ENCODE assay signal across 17 cellular contexts in genomic region chr2:10469301-10469700, GRCh38.
"Had no signal": no experiment of that assay in that cellular context is flagged by ENCODE, and none has a peak within 500 bp of the region (broad histone marks: within the 10 kb centered on the region; RNA-seq: fewer than 3 reads in every experiment).

No MANE protein-coding gene starts in this region.

- H3K4me3 ChIP-seq: dorsolateral prefrontal cortex, gastrocnemius medialis, left lung, lower lobe of right lung, testis, tibial nerve had no signal

- H3K4me1 Mint-ChIP-seq: immature natural killer cell, memory B cell had no signal

- H3K27me3 ChIP-seq: dorsolateral prefrontal cortex, gastrocnemius medialis, left lung, testis, tibial nerve had no signal

- H3K36me3 Mint-ChIP-seq: immature natural killer cell; memory B cell; natural killer cell treated with Interleukin-12 subunit alpha and Interleukin-12 subunit beta and Interleukin-15 and Interleukin-18, amount 100 ng/mL, for 72 hours had no signal

- H3K27ac Mint-ChIP-seq: memory B cell; natural killer cell treated with Interleukin-12 subunit alpha and Interleukin-12 subunit beta and Interleukin-15 and Interleukin-18, amount 100 ng/mL, for 72 hours; stimulated activated naive CD8-positive, alpha-beta T cell treated with anti-CD3 and anti-CD28 coated beads, Interleukin-15, Interleukin-2, amounts not matched to agents 100 ng/mL and 50 ng/mL, for 24 hours had no signal

- H3K9me3 ChIP-seq: gastrocnemius medialis, left lung, lower lobe of right lung, testis, tibial nerve had no signal

- H3K4me3 Mint-ChIP-seq: immature natural killer cell; memory B cell; natural killer cell treated with Interleukin-12 subunit alpha and Interleukin-12 subunit beta and Interleukin-15 and Interleukin-18, amount 100 ng/mL, for 72 hours; stimulated activated naive CD8-positive, alpha-beta T cell treated with anti-CD3 and anti-CD28 coated beads, Interleukin-15, Interleukin-2, amounts not matched to agents 100 ng/mL and 50 ng/mL, for 24 hours had no signal

- ATAC-seq: gastrocnemius medialis; left lung; lower lobe of right lung; natural killer cell treated with Interleukin-12 subunit alpha and Interleukin-12 subunit beta and Interleukin-15 and Interleukin-18, amount 100 ng/mL, for 72 hours had no signal

- H3K4me1 ChIP-seq: gastrocnemius medialis, left lung, lower lobe of right lung, testis, tibial nerve had no signal

- H3K36me3 ChIP-seq: gastrocnemius medialis, left lung, lower lobe of right lung, tibial nerve had no signal

- DNase-seq: caudate nucleus; cortex of kidney; effector CD8-positive, alpha-beta T cell; gastrocnemius medialis; glutamatergic neuron; immature natural killer cell; lower lobe of right lung; midbrain; small intestine; stimulated activated CD4-positive, alpha-beta T cell treated with anti-CD3 and anti-CD28 coated beads, Interleukin-2, amount 100 ng/mL, for 48 hours; testis had no signal

- H3K27ac ChIP-seq: dorsolateral prefrontal cortex, gastrocnemius medialis, left lung, lower lobe of right lung, testis, tibial nerve had no signal

- H3K9me3 Mint-ChIP-seq: immature natural killer cell; memory B cell; natural killer cell treated with Interleukin-12 subunit alpha and Interleukin-12 subunit beta and Interleukin-15 and Interleukin-18, amount 100 ng/mL, for 72 hours; stimulated activated naive CD8-positive, alpha-beta T cell treated with anti-CD3 and anti-CD28 coated beads, Interleukin-15, Interleukin-2, amounts not matched to agents 100 ng/mL and 50 ng/mL, for 24 hours had no signal

- H3K27me3 Mint-ChIP-seq: natural killer cell treated with Interleukin-12 subunit alpha and Interleukin-12 subunit beta and Interleukin-15 and Interleukin-18, amount 100 ng/mL, for 72 hours; stimulated activated naive CD8-positive, alpha-beta T cell treated with anti-CD3 and anti-CD28 coated beads, Interleukin-15, Interleukin-2, amounts not matched to agents 100 ng/mL and 50 ng/mL, for 24 hours had no signal
